In the genomic region with DNA sequence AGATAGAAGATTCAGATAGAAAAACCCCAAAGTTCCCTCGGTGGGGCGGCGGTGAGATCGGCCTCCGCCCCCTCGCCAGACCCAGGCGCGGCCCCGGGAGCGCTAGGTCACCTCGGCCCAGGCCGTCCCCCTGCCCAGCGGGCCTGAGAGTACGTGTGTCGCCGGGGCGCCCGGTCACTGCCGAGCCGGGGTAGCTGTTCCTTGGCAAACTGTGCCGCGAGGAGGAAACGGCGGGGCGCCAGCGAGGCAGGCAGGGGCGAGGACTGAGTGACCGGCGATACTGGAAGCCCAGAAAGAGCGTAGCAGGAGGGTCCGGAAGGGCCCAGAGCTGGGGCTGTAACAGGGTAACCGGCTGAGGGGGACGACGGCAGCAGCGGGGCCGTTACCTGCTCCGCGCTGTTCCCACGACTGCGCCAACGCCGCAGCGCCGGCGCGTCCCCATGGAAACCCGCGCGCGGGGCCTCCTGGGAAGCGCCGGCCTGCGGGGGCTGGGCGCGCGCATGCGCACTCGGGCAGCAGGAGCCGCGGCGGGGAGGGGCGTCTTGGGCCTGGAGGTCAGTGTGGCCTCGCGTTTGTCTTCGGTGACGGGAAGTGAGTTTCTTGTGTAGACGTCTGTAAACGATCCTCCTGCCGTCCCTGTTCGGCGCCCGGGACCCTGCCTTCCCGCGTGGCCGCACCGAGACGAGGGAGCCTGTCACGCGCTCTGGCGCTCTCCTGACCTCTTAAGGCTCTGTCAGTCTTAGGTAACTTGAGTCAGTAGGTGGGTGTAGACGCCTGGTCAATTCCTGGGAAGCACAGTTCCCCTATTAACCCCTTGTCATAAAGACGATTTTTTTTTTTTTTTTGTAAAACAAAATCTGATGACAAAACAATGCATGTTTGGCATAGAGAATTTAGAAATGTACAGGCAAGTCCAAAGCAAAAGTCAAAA, we compare ENCODE assay signal across 9 cellular contexts. TPM values are rescaled to one million over a fixed set of nuclear protein-coding genes. Genes with fewer than 3 reads are reported as not detected.
A peak's percentile ranks its signal among the peaks of the same experiment; 100 is the strongest.
DNase-seq lines count a peak whose midpoint lies in the region; ATAC-seq, FAIRE-seq and TF ChIP-seq lines count a peak whose summit lies in the region.
"Had no signal": no experiment of that assay in that cellular context is flagged by ENCODE, and none has a peak within 500 bp of the region (broad histone marks: within the 10 kb centered on the region; RNA-seq: fewer than 3 reads in every experiment).

A gene (minus strand): TSS at position 440 of the 931 bp plus-strand sequence. CDS start 17,285 bp downstream, outside the sequence.

- H3K4me3 ChIP-seq in AG10803 (ENCODE audit: low read length) (peak within 1 kb of the TSS; percentile 91), kidney (ENCODE audit: low read length in 2 of 2) (peak within 1 kb of the TSS; percentile 87 to 88)

- TF ChIP-seq CTCF in AG10803 (conservative IDR thresholded peaks at IDR 0.05; ENCODE audit: low read length), result no peak
- no peak for TF ChIP-seq CTCF in kidney (IDR thresholded peaks at IDR 0.05; ENCODE audit: borderline replicate concordance, extremely low read depth, insufficient read depth)

- no peaks in the 10 kb centered on the region for H3K36me3 ChIP-seq in kidney (ENCODE audit: control insufficient read depth in 1 of 2, insufficient read depth in 2 of 2, low read length in 2 of 2)

- H3K9ac ChIP-seq in kidney (ENCODE audit: low read length in 2 of 2), result peak within 1 kb of the TSS; percentile 83 to 84

- in situ Hi-C loops in GM18951 (cut with MboI; ENCODE audit: low sequenced_read_pairs, unreplicated experiment), result loop anchor here (25.0 kb wide), 1 partner anchor 708 kb away; no protein-coding TSS in a partner anchor

- DNase-seq in AG10803 (ENCODE audit: low read depth) (peak; percentile 88), NCI-H226 (peak; percentile 80), kidney (peak; percentile 96)
- DNase-seq in activated CD4-positive, CD25-positive, alpha-beta regulatory T cell (lab: John Stamatoyannopoulos, UW), result peak; percentile 70 to 82 (median 74)
- peak; percentile 84 for DNase-seq in central memory CD4-positive, alpha-beta T cell
- DNase-seq in stimulated activated CD4-positive, alpha-beta T cell treated with anti-CD3 and anti-CD28 coated beads, Interleukin-15, amount 100 ng/mL, for 1 hour (ENCODE audit: low read depth in 1 of 2, low spot score in 1 of 2), result peak; percentile 83 to 90

- FAIRE-seq in kidney (lab: Jason Lieb, UNC), result no peak
- FAIRE-seq: colon had no signal

- peak within 1 kb of the TSS; percentile 96 to 97 for H3K27ac ChIP-seq in kidney (ENCODE audit: low read depth in 2 of 2, low read length in 2 of 2)

- ATAC-seq in HG03175 (IDR thresholded peaks at IDR 0.05; ENCODE audit: unreplicated experiment), result peak; percentile 83

- intact Hi-C loops in kidney (cut with DNase I), result no loop called here

- H3K9me3 ChIP-seq in kidney (ENCODE audit: control insufficient read depth in 1 of 2, low read length in 2 of 2), result no peaks in the 10 kb centered on the region

- peak; percentile 85 for TF ChIP-seq POLR2A in GM18951 (IDR thresholded peaks at IDR 0.05; ENCODE audit: extremely low read depth, insufficient read depth, insufficient read length)

- peaks cover 9 to 11% of the 10 kb centered on the region in 2 donors for H3K4me1 ChIP-seq in kidney (ENCODE audit: control insufficient read depth in 1 of 2, insufficient read depth in 1 of 2, low read depth in 1 of 2, low read length in 2 of 2)

RNA-seq across cellular contexts. Expression of the gene that starts here (rescaled TPM):
- total RNA-seq in kidney, result 4.3 TPM
- polyA plus RNA-seq in kidney (ENCODE audit: insufficient read depth, low read depth, low replicate concordance), result 3.8 TPM

Comparison
In these comparisons a context has a peak if more than half of its experiments do, and no peak if none do; other contexts are left out.
1. Peak in every context shown above with its lines: DNase-seq, ATAC-seq, H3K4me3 ChIP-seq and H3K27ac ChIP-seq.